ENCODE assay signal across 1 cellular context in the genomic region with DNA sequence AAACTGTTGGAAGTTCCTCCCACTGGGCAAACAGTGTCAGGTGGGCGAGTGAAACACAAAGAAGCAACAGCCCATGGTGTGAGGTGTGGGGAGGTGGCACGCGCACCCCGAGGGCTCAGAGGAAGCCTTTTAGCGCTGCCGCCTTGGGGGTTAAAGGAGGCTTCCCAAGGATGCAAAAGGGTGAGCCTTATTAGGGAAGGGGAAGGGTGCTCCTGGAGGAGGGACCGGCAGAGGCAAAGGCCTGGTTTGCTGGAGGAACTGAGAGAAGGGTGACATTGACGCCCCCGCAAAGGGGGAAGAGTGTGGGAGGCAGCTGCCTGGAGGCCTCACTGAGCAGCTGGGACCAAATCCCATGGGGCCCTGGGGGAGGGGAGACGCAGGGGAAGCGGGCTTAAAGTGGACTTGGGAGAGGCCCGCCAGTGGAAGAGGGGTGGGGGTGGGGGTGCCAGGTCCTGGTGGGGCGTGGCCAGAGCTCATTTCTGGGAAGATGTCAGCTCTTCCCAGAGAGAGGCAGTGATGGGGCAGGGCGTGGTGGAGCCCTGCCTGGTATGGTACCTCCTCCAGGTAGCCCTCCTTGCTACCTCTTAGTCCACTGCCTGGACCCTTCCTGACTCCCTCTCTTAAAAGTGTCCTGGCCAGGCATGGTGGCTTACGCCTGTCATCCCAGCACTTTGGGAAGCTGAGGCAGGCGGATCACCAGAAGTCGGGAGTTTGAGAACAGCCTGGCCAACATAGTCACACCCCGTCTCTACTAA.
TF ChIP-seq lines count a peak whose summit lies in the region.

No MANE protein-coding gene starts in this region.

TF ChIP-seq in H1, 55 proteins besides CTCF, POLR2A, EP300 and RAD21:
- TF ChIP-seq MAFK (IDR thresholded peaks at IDR 0.05; ENCODE audit: low read depth, low read length) (no peak), EGR1 (IDR thresholded peaks at IDR 0.05; ENCODE audit: borderline replicate concordance, low read depth, low read length) (peak; percentile 59; the same call in 1 of the 2 replicates), CBX5 (IDR thresholded peaks at IDR 0.05; ENCODE audit: low read depth, low read length) (no peak), BRCA1 (IDR thresholded peaks at IDR 0.05; ENCODE audit: low read depth, low read length) (no peak)
